ENCODE assay signal across 15 cellular contexts in the genomic region with DNA sequence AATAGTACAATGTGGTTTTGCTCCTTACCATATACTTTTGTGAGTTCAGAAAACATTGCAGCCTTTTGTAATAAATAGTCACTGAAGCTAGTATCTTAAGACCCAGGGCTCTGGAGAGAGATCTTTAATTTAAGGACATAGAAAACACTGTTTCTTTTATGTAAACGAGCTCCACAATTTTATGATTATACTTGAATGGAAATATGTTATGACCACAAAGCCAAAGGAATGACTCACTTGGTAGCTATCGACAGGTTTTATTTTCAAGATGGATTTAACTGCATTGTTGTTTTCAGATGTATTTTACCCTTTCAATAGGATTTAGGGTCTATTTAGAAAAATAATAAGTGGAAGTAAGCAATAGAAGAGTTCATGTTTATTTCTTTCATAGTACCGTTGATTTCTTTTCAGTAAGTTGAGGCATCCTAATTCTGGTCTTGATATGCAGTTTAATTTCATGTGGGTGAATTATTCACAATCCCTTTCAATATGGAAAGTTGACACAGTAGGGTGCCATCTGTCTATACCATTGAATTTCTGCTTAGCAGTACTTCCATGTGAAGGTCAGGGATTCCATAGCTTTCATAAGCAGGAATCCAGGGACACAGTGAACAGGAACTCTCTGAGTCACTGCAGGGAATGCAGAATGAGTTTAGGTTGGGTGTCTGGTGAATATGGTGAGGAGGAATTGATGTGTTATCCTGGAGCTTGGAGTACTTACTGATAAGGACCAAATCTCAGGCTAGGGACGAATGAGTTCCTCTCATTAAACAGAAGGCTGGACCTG.
DNase-seq lines count a peak whose midpoint lies in the region; ATAC-seq, FAIRE-seq and TF ChIP-seq lines count a peak whose summit lies in the region.
"Had no signal": no experiment of that assay in that cellular context is flagged by ENCODE, and none has a peak within 500 bp of the region (broad histone marks: within the 10 kb centered on the region; RNA-seq: fewer than 3 reads in every experiment).

No MANE protein-coding gene starts in this region.

- intact Hi-C loops in OCI-LY7 (cut with micrococcal nuclease; ENCODE audit: unreplicated experiment): no loop called here

- no peak for ATAC-seq in activated CD8-positive, alpha-beta memory T cell treated with anti-CD3 and anti-CD28 coated beads, Interleukin-2, amount 10 ng/mL, durations not matched to agents 7 days and 5 days
- ATAC-seq: GM23338; natural killer cell treated with Interleukin-12 subunit alpha and Interleukin-12 subunit beta and Interleukin-15 and Interleukin-18, amount 100 ng/mL, for 72 hours; T-helper 17 cell had no signal

- no peak overlapping the region for H2AFZ ChIP-seq in OCI-LY7 (ENCODE audit: low read length)
- H2AFZ ChIP-seq: GM23338 had no signal

- POLR2A ChIA-PET in OCI-LY7 (lab: Charles Lee): interaction anchor here (0.7 kb wide), 1 partner anchor 177 kb away, joined by 3 read pairs; no protein-coding TSS in a partner anchor

- H3K9me3 Mint-ChIP-seq in activated naive CD8-positive, alpha-beta T cell (ENCODE audit: low read depth): no peaks in the 10 kb centered on the region
- no peaks in the 10 kb centered on the region for H3K9me3 Mint-ChIP-seq in activated naive CD8-positive, alpha-beta T cell treated with anti-CD3 and anti-CD28 coated beads for 36 hours
- H3K9me3 Mint-ChIP-seq in chondrocyte (ENCODE audit: low read depth): no peaks in the 10 kb centered on the region
- H3K9me3 Mint-ChIP-seq in activated CD8-positive, alpha-beta memory T cell treated with anti-CD3 and anti-CD28 coated beads, Interleukin-2, amount 10 ng/mL, durations not matched to agents 7 days and 5 days (ENCODE audit: low read depth): no peaks in the 10 kb centered on the region
- H3K9me3 Mint-ChIP-seq: central memory CD8-positive, alpha-beta T cell; GM23338; natural killer cell treated with Interleukin-12 subunit alpha and Interleukin-12 subunit beta and Interleukin-15 and Interleukin-18, amount 100 ng/mL, for 72 hours had no signal

- H3K4me1 Mint-ChIP-seq in activated naive CD8-positive, alpha-beta T cell (ENCODE audit: low read depth): peaks cover 35% of the 10 kb centered on the region
- peaks cover 39% of the 10 kb centered on the region for H3K4me1 Mint-ChIP-seq in activated naive CD8-positive, alpha-beta T cell treated with anti-CD3 and anti-CD28 coated beads for 36 hours
- H3K4me1 Mint-ChIP-seq in chondrocyte (ENCODE audit: low read depth): peaks cover 12% of the 10 kb centered on the region
- H3K4me1 Mint-ChIP-seq in activated CD8-positive, alpha-beta memory T cell treated with anti-CD3 and anti-CD28 coated beads, Interleukin-2, amount 10 ng/mL, durations not matched to agents 7 days and 5 days: no peaks in the 10 kb centered on the region
- H3K4me1 Mint-ChIP-seq: central memory CD8-positive, alpha-beta T cell had no signal

- FAIRE-seq in urothelium cell line (lab: Jason Lieb, UNC): no peak

- no peaks in the 10 kb centered on the region for H3K9me3 ChIP-seq in OCI-LY7 (ENCODE audit: low read length)

- H3K36me3 ChIP-seq in OCI-LY7 (ENCODE audit: insufficient read depth, low read length): no peaks in the 10 kb centered on the region

- H3K4me3 ChIP-seq in OCI-LY7 (ENCODE audit: low read depth, low read length, poor library complexity, severe bottlenecking): no peak overlapping the region
- H3K4me3 ChIP-seq: GM23338 had no signal

- TF ChIP-seq CTCF in chondrocyte (IDR thresholded peaks at IDR 0.05) (no peak), OCI-LY7 (conservative IDR thresholded peaks at IDR 0.05; ENCODE audit: low read length) (no peak)

- H4K20me1 ChIP-seq in OCI-LY7 (ENCODE audit: insufficient read depth, low read length): no peaks in the 10 kb centered on the region

- CTCF ChIA-PET in OCI-LY7 (lab: Charles Lee; ENCODE audit: unreplicated experiment): no interaction called here
- CTCF ChIA-PET in activated CD8-positive, alpha-beta memory T cell treated with anti-CD3 and anti-CD28 coated beads, Interleukin-2, amount 10 ng/mL, durations not matched to agents 7 days and 5 days (lab: Charles Lee): no interaction called here

- no peak for DNase-seq in activated naive CD8-positive, alpha-beta T cell treated with anti-CD3 and anti-CD28 coated beads for 36 hours
- no peak for DNase-seq in chondrocyte (ENCODE audit: low spot score)
- peak; percentile 79 for DNase-seq in iris pigment epithelial cell (ENCODE audit: low read depth)
- peak; percentile 27 for DNase-seq in urothelium cell line (ENCODE audit: low spot score)
- no peak for DNase-seq in RPMI8226
- no peak for DNase-seq in OCI-LY7 (ENCODE audit: low spot score)
- no peak for DNase-seq in activated CD8-positive, alpha-beta memory T cell treated with anti-CD3 and anti-CD28 coated beads, Interleukin-2, amount 10 ng/mL, durations not matched to agents 7 days and 5 days
- DNase-seq: GF-D8, hypothalamus, NCI-H774, T-helper 17 cell had no signal

- H3K4me3 Mint-ChIP-seq in activated naive CD8-positive, alpha-beta T cell: no peak overlapping the region
- H3K4me3 Mint-ChIP-seq in activated naive CD8-positive, alpha-beta T cell treated with anti-CD3 and anti-CD28 coated beads for 36 hours: no peak overlapping the region
- no peak overlapping the region for H3K4me3 Mint-ChIP-seq in chondrocyte (ENCODE audit: unreplicated experiment)
- H3K4me3 Mint-ChIP-seq in activated CD8-positive, alpha-beta memory T cell treated with anti-CD3 and anti-CD28 coated beads, Interleukin-2, amount 10 ng/mL, durations not matched to agents 7 days and 5 days: no peak overlapping the region
- H3K4me3 Mint-ChIP-seq: central memory CD8-positive, alpha-beta T cell; GM23338; natural killer cell treated with Interleukin-12 subunit alpha and Interleukin-12 subunit beta and Interleukin-15 and Interleukin-18, amount 100 ng/mL, for 72 hours; T-helper 17 cell had no signal

- no peaks in the 10 kb centered on the region for H3K9me2 ChIP-seq in OCI-LY7 (ENCODE audit: insufficient read depth, low read length)

- no peaks in the 10 kb centered on the region for H3K27me3 Mint-ChIP-seq in activated naive CD8-positive, alpha-beta T cell
- no peaks in the 10 kb centered on the region for H3K27me3 Mint-ChIP-seq in activated naive CD8-positive, alpha-beta T cell treated with anti-CD3 and anti-CD28 coated beads for 36 hours
- H3K27me3 Mint-ChIP-seq in chondrocyte (ENCODE audit: low read depth): no peaks in the 10 kb centered on the region
- H3K27me3 Mint-ChIP-seq in activated CD8-positive, alpha-beta memory T cell treated with anti-CD3 and anti-CD28 coated beads, Interleukin-2, amount 10 ng/mL, durations not matched to agents 7 days and 5 days: no peaks in the 10 kb centered on the region
- H3K27me3 Mint-ChIP-seq: central memory CD8-positive, alpha-beta T cell; natural killer cell treated with Interleukin-12 subunit alpha and Interleukin-12 subunit beta and Interleukin-15 and Interleukin-18, amount 100 ng/mL, for 72 hours; T-helper 17 cell had no signal

- H3K27ac ChIP-seq in OCI-LY7 (ENCODE audit: low read depth, low read length, poor library complexity, severe bottlenecking): no peak overlapping the region

- peaks cover 17% of the 10 kb centered on the region for H3K36me3 Mint-ChIP-seq in activated naive CD8-positive, alpha-beta T cell
- peaks cover 8% of the 10 kb centered on the region for H3K36me3 Mint-ChIP-seq in activated naive CD8-positive, alpha-beta T cell treated with anti-CD3 and anti-CD28 coated beads for 36 hours
- H3K36me3 Mint-ChIP-seq in chondrocyte (ENCODE audit: low read depth): no peaks in the 10 kb centered on the region
- no peaks in the 10 kb centered on the region for H3K36me3 Mint-ChIP-seq in activated CD8-positive, alpha-beta memory T cell treated with anti-CD3 and anti-CD28 coated beads, Interleukin-2, amount 10 ng/mL, durations not matched to agents 7 days and 5 days
- H3K36me3 Mint-ChIP-seq: natural killer cell treated with Interleukin-12 subunit alpha and Interleukin-12 subunit beta and Interleukin-15 and Interleukin-18, amount 100 ng/mL, for 72 hours had no signal

- no peak overlapping the region for H3K4me2 ChIP-seq in OCI-LY7 (ENCODE audit: low read length)
- H3K4me2 ChIP-seq: GM23338 had no signal

- BruUV-seq in OCI-LY7 (replicated peaks; lab: Mats Ljungman, UMichigan): no TSS peak

- H3K79me2 ChIP-seq in OCI-LY7 (ENCODE audit: insufficient read depth, low read depth, low read length): no peaks in the 10 kb centered on the region

- peak overlapping the region; percentile 55 for H3K27ac Mint-ChIP-seq in activated naive CD8-positive, alpha-beta T cell
- no peak overlapping the region for H3K27ac Mint-ChIP-seq in activated naive CD8-positive, alpha-beta T cell treated with anti-CD3 and anti-CD28 coated beads for 36 hours
- H3K27ac Mint-ChIP-seq in chondrocyte (ENCODE audit: unreplicated experiment): peak overlapping the region; percentile 6
- no peak overlapping the region for H3K27ac Mint-ChIP-seq in activated CD8-positive, alpha-beta memory T cell treated with anti-CD3 and anti-CD28 coated beads, Interleukin-2, amount 10 ng/mL, durations not matched to agents 7 days and 5 days
- H3K27ac Mint-ChIP-seq: GM23338; natural killer cell treated with Interleukin-12 subunit alpha and Interleukin-12 subunit beta and Interleukin-15 and Interleukin-18, amount 100 ng/mL, for 72 hours; T-helper 17 cell had no signal

- no peaks in the 10 kb centered on the region for H3K4me1 ChIP-seq in OCI-LY7 (ENCODE audit: insufficient read depth, low read length, poor library complexity, severe bottlenecking)

Comparison
In these comparisons a context has a peak if more than half of its experiments do, and no peak if none do; other contexts are left out.
1. H3K27ac Mint-ChIP-seq: peak in activated naive CD8-positive, alpha-beta T cell (single experiment) and chondrocyte (single experiment); none in activated naive CD8-positive, alpha-beta T cell treated with anti-CD3 and anti-CD28 coated beads for 36 hours (single experiment) and activated CD8-positive, alpha-beta memory T cell treated with anti-CD3 and anti-CD28 coated beads, Interleukin-2, amount 10 ng/mL, durations not matched to agents 7 days and 5 days (single experiment).
2. DNase-seq: peak in iris pigment epithelial cell (single experiment) and urothelium cell line (single experiment); none in activated naive CD8-positive, alpha-beta T cell treated with anti-CD3 and anti-CD28 coated beads for 36 hours (single experiment), chondrocyte (single experiment), RPMI8226 (single experiment), OCI-LY7 (single experiment) and activated CD8-positive, alpha-beta memory T cell treated with anti-CD3 and anti-CD28 coated beads, Interleukin-2, amount 10 ng/mL, durations not matched to agents 7 days and 5 days (single experiment).